Comparison of ENCODE assay signal across 9 cellular contexts in the genomic region with DNA sequence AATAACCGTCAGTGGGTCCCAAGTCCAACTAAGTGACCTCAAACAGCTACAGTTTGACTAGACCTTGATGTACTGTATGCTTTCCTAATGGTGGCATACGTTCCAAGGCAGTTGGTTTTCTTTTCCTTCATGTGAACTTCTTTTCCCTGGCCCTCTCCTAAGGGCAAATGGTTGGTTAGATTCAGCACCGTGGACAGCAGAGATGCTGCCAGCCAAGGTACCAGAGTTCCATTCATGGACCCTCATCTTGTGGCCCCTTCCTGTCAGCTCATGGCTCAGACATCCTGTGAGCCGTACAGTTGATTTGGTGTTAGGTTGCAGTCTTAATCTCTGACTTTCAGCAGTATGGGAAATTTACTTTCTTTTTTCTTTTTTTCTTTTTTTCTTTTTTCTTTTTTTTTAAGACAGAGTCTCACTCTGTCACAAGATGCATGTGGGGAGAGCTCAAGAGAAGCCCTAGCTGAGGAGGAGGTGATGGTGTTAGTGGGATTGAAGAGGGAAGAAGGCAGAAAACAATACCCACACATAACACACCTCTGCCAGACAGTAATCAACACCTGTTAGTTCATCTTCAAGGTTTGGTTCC.
DNase-seq lines count a peak whose midpoint lies in the region; ATAC-seq, FAIRE-seq and TF ChIP-seq lines count a peak whose summit lies in the region.
"Had no signal": no experiment of that assay in that cellular context is flagged by ENCODE, and none has a peak within 500 bp of the region (broad histone marks: within the 10 kb centered on the region; RNA-seq: fewer than 3 reads in every experiment).

No MANE protein-coding gene starts in this region.

- no peak for ATAC-seq in HG02884 (IDR thresholded peaks at IDR 0.05; ENCODE audit: unreplicated experiment)

- POLR2A ChIA-PET in H1 (lab: Charles Lee; ENCODE audit: partially characterized antibody), result interaction anchor here (1.5 kb wide), 1 partner anchor 11 kb away, joined by 5 read pairs; no protein-coding TSS in a partner anchor

- H3K4me1 Mint-ChIP-seq in nephron progenitor cell, result peaks cover 5% of the 10 kb centered on the region

- H3K23me2 ChIP-seq in H1 (ENCODE audit: low read depth, low read length), result no peaks in the 10 kb centered on the region; the same call in 1 of the 2 replicates

- CTCF ChIA-PET in H1 (lab: Charles Lee; ENCODE audit: partially characterized antibody), result interaction anchor here (0.6 to 1.4 kb wide), 8 partner anchors 14 to 1343 kb away, joined by 3 read pairs; no protein-coding TSS in a partner anchor

- no peaks in the 10 kb centered on the region for H3K9me3 ChIP-seq in H1 (ENCODE audit: insufficient read depth in 2 of 2, low read depth in 1 of 2, low read length in 1 of 2)
- H3K9me3 ChIP-seq: ovary had no signal

- no peak overlapping the region for H3K27ac Mint-ChIP-seq in nephron progenitor cell

- H3K27ac ChIP-seq in H1 (ENCODE audit: low read depth, low read length), result no peak overlapping the region
- H3K27ac ChIP-seq: ovary, VCaP had no signal

- no peaks in the 10 kb centered on the region for H3K79me2 ChIP-seq in H1 (ENCODE audit: control insufficient read depth in 1 of 2, insufficient read depth in 2 of 2, low read length in 2 of 2)

- no peaks in the 10 kb centered on the region for H4K20me1 ChIP-seq in H1 (replicated peaks in 1 of 2; ENCODE audit: control insufficient read depth in 1 of 2, insufficient read depth in 2 of 2, low read length in 2 of 2)

- H3K23ac ChIP-seq in H1 (ENCODE audit: insufficient read length), result no peak overlapping the region

- H3K9me3 Mint-ChIP-seq in nephron progenitor cell, result no peaks in the 10 kb centered on the region

- no peak overlapping the region for H3K4me2 ChIP-seq in H1 (ENCODE audit: insufficient read depth in 1 of 2, low read depth in 2 of 2, low read length in 2 of 2)

- H2AK5ac ChIP-seq in H1 (ENCODE audit: low read depth, low read length), result no peak overlapping the region

- no peak overlapping the region for H4K5ac ChIP-seq in H1 (ENCODE audit: insufficient read length, low read depth, low read length)

- no peak overlapping the region for H2BK5ac ChIP-seq in H1 (ENCODE audit: low read depth, low read length)

- WGBS in H1 (ENCODE audit: extremely low coverage in 1 of 2, insufficient coverage in 1 of 2, insufficient read length in 1 of 2, insufficient replicate concordance in 2 of 2, low coverage in 1 of 2, low lambda C conversion rate in 2 of 2, missing lambda C conversion rate in 1 of 2), 2 experiments, result 80% methylated on average over 4 of the region's 4 CpGs; no CpG with 5 or more reads in 1 of the 2 experiments

- H4K8ac ChIP-seq in H1 (ENCODE audit: extremely low read depth, insufficient read depth, low read length), result no peak overlapping the region

- H3K9ac ChIP-seq in H1 (replicated peaks in 1 of 4; ENCODE audit: extremely low read depth in 1 of 4, low read depth in 3 of 4, low read length in 3 of 4), result no peak overlapping the region

- H2BK20ac ChIP-seq in H1 (ENCODE audit: low read length), result no peak overlapping the region

- no peak overlapping the region for H3K56ac ChIP-seq in H1 (replicated peaks; ENCODE audit: insufficient read length, low read depth, low read length)

- H3K4ac ChIP-seq in H1 (replicated peaks; ENCODE audit: insufficient read length, low read depth, low read length), result no peak overlapping the region

- no peak for TF ChIP-seq POLR2A in H1 (IDR thresholded peaks at IDR 0.05; ENCODE audit: control extremely low read depth in 1 of 2, low read depth in 2 of 2, low read length in 2 of 2)

- H3K27me3 ChIP-seq in H7 (ENCODE audit: control insufficient read depth, insufficient read depth, low read length), result no peaks in the 10 kb centered on the region; the same call in 1 of the 2 replicates
- H3K27me3 ChIP-seq in H1 (replicated peaks in 1 of 4; ENCODE audit: control insufficient read depth in 3 of 4, extremely low read depth in 1 of 4, insufficient read depth in 3 of 4, low read length in 3 of 4), result no peaks in the 10 kb centered on the region
- H3K27me3 ChIP-seq: ovary had no signal

- no peak overlapping the region for H2AFZ ChIP-seq in H1 (ENCODE audit: low read length)

- H4K91ac ChIP-seq in H1 (replicated peaks; ENCODE audit: insufficient read length, low read length), result no peak overlapping the region

- no peaks in the 10 kb centered on the region for H3K79me1 ChIP-seq in H1 (ENCODE audit: low read depth, low read length)

- H3K4me3 Mint-ChIP-seq in nephron progenitor cell, result no peak overlapping the region

- no peak overlapping the region for H3K4me3 ChIP-seq in H7 (ENCODE audit: insufficient read depth, low read depth, low read length)
- H3K4me3 ChIP-seq in H1 (ENCODE audit: extremely low read depth in 1 of 4, insufficient read depth in 2 of 4, low read depth in 3 of 4, low read length in 4 of 4), result no peak overlapping the region
- H3K4me3 ChIP-seq: ovary had no signal

- peak; percentile 89 for FAIRE-seq in H1 (lab: Jason Lieb, UNC)

- TF ChIP-seq EP300 in H1 (IDR thresholded peaks at IDR 0.05; ENCODE audit: borderline replicate concordance in 1 of 2, low read depth in 2 of 2, low read length in 2 of 2), result no peak

- H3K18ac ChIP-seq in H1 (ENCODE audit: extremely low read depth, low read length), result no peak overlapping the region

- H3K27me3 Mint-ChIP-seq in nephron progenitor cell (ENCODE audit: low read depth, poor library complexity), result peaks cover 14% of the 10 kb centered on the region

- no peak overlapping the region for H2BK15ac ChIP-seq in H1 (ENCODE audit: low read length)

- H3K14ac ChIP-seq in H1 (ENCODE audit: insufficient read length), result no peak overlapping the region

- DNase-seq in H7 (peak; percentile 49), NAMALWA (ENCODE audit: low spot score) (peak; percentile 13), H1 (ENCODE audit: low read depth in 1 of 2, low spot score in 2 of 2) (peak in 1 of 2 experiments; percentile 55), nephron progenitor cell (peak; percentile 74), NCI-H526 treated with DMSO at 0.1 percent for 48 hours (lab: John Stamatoyannopoulos, UW) (no peak), NCI-H526 (lab: John Stamatoyannopoulos, UW) (no peak)
- DNase-seq: ovary had no signal

- no peak for TF ChIP-seq RAD21 in H1 (IDR thresholded peaks at IDR 0.05 in 1 of 2, conservative IDR thresholded peaks at IDR 0.05 in 1 of 2; ENCODE audit: low read depth in 2 of 2, low read length in 2 of 2)

- H2BK120ac ChIP-seq in H1 (replicated peaks; ENCODE audit: low read depth, low read length), result no peak overlapping the region

- H3K36me3 ChIP-seq in H7 (replicated peaks; ENCODE audit: control insufficient read depth, insufficient read depth, low read length), result no peaks in the 10 kb centered on the region
- no peaks in the 10 kb centered on the region for H3K36me3 ChIP-seq in H1 (ENCODE audit: control insufficient read depth in 2 of 4, insufficient read depth in 4 of 4, low read length in 3 of 4)
- H3K36me3 ChIP-seq: ovary had no signal

- no peak overlapping the region for H2BK12ac ChIP-seq in H1 (ENCODE audit: low read depth, low read length)

- H3K36me3 Mint-ChIP-seq in nephron progenitor cell (ENCODE audit: low read depth), result no peaks in the 10 kb centered on the region

- TF ChIP-seq CTCF in H1 (IDR thresholded peaks at IDR 0.05; ENCODE audit: control extremely low read depth in 1 of 3, insufficient read depth in 1 of 3, low read depth in 1 of 3, low read length in 3 of 3) (no peak), nephron progenitor cell (IDR thresholded peaks at IDR 0.05) (no peak)

- H3K4me1 ChIP-seq in H1 (replicated peaks in 1 of 4; ENCODE audit: control insufficient read depth in 3 of 4, insufficient read depth in 4 of 4, low read length in 3 of 4), result peaks cover 2 to 7% (median 3%) of the 10 kb centered on the region in 4 experiments; a peak in 6 of 7 replicates

TF ChIP-seq in H1, 55 proteins besides CTCF, POLR2A, EP300 and RAD21:
- TF ChIP-seq SIN3A (conservative IDR thresholded peaks at IDR 0.05 in 1 of 2, IDR thresholded peaks at IDR 0.05 in 1 of 2; ENCODE audit: low read depth in 1 of 2, low read length in 2 of 2), result peak; percentile 38 to 67; a peak in 2 of 4 replicates
- no peak for TF ChIP-seq TAF1 (IDR thresholded peaks at IDR 0.05; ENCODE audit: low read depth, low read length)
- no peak for TF ChIP-seq ASH2L (IDR thresholded peaks at IDR 0.05; ENCODE audit: low read length)
- 0 out of 2 replicates have a peak, but pooled peaks have one; percentile 33 for TF ChIP-seq YY1 (IDR thresholded peaks at IDR 0.05; ENCODE audit: low read depth, low read length)
- no peak for TF ChIP-seq KDM1A (IDR thresholded peaks at IDR 0.05; ENCODE audit: borderline replicate concordance, low read length)
- TF ChIP-seq TCF12 (IDR thresholded peaks at IDR 0.05; ENCODE audit: low read depth, low read length), result no peak
- TF ChIP-seq JUND (IDR thresholded peaks at IDR 0.05; ENCODE audit: low read length), result no peak
- no peak for TF ChIP-seq POU5F1 (IDR thresholded peaks at IDR 0.05; ENCODE audit: low read depth, low read length)
- TF ChIP-seq, protein P1, sequence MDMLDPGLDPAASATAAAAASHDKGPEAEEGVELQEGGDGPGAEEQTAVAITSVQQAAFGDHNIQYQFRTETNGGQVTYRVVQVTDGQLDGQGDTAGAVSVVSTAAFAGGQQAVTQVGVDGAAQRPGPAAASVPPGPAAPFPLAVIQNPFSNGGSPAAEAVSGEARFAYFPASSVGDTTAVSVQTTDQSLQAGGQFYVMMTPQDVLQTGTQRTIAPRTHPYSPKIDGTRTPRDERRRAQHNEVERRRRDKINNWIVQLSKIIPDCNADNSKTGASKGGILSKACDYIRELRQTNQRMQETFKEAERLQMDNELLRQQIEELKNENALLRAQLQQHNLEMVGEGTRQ (IDR thresholded peaks at IDR 0.05; ENCODE audit: low read length), result no peak
- 0 out of 4 replicates have a peak, but pooled peaks of 1 of the 2 experiments have one; percentile 44 for TF ChIP-seq HDAC2 (IDR thresholded peaks at IDR 0.05; ENCODE audit: borderline replicate concordance in 1 of 2, low read depth in 2 of 2, low read length in 2 of 2)

Comparison
In these comparisons a context has a peak if more than half of its experiments do, and no peak if none do; other contexts are left out.
1. DNase-seq: peak in H7 (single experiment), NAMALWA (single experiment) and nephron progenitor cell (single experiment); none in NCI-H526 treated with DMSO at 0.1 percent for 48 hours (single experiment) and NCI-H526 (0 of 2).